ENCODE assay signal across 9 cellular contexts in the genomic region with DNA sequence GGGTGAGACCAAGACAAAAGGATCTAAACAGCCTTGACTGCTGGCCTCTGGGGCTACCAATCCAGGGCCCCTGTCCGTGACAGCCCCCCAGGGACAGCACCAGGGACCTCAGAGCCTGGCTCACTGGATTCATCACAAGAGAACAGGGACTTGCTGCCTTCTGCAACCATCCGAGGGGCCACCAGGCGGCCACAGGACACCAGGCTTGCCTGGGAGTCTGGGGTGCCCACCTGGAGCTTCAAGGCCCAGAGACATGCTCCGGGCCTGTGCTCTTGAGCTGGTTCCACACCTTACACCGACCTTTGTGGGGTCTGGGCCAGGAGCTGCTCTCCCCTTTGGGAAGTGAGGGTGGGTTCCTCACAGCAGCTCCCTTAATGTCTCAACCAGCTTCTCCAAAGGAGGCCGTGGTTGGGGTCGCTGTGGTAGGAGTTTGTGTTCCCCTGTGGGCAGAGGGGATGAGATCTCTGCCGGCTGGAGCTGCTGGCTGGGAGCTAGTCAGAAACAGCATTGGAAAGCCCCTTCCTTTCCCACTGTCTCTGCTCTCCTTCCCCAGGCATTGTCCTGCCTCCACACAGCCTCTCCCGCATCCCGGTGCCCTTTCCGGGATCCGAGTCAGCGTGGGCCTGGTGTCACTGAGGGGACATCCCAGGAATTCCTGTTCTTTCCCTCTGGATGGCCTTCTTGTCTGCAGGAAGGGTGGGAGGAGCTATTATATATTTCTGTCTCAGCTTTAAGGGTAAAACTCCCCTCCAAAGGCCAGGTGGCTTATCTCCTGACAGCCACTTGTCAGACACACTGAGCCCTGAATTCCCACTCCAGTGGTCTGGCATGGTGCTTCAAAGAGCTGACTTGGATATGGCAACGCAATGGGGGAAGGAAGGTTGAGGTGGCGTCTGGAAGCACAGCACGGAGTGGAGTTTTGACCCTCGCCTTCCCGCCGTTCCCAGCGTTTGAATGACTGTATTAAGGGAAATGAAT. TPM values are rescaled to one million over a fixed set of nuclear protein-coding genes. Genes with fewer than 3 reads are reported as not detected.
DNase-seq lines count a peak whose midpoint lies in the region; ATAC-seq and TF ChIP-seq lines count a peak whose summit lies in the region.
"Had no signal": no experiment of that assay in that cellular context is flagged by ENCODE, and none has a peak within 500 bp of the region (broad histone marks: within the 10 kb centered on the region; RNA-seq: fewer than 3 reads in every experiment).

No MANE protein-coding gene starts in this region.

- peaks cover 17% of the 10 kb centered on the region for H3K36me3 Mint-ChIP-seq in activated T-helper 17 cell treated with anti-CD3 and anti-CD28 coated beads, Interleukin-2, amount 50 U/mL, for 72 hours (ENCODE audit: low read depth)

- no peak overlapping the region for H3K4me3 ChIP-seq in DND-41 (ENCODE audit: low read depth in 1 of 2, low read length in 2 of 2)
- H3K4me3 ChIP-seq in lower lobe of right lung = no peak overlapping the region

- H3K36me3 ChIP-seq in DND-41 (ENCODE audit: insufficient read depth, low read length) = no peaks in the 10 kb centered on the region
- no peaks in the 10 kb centered on the region for H3K36me3 ChIP-seq in lower lobe of right lung

- H3K9me3 Mint-ChIP-seq in activated T-helper 17 cell treated with anti-CD3 and anti-CD28 coated beads, Interleukin-2, amount 50 U/mL, for 72 hours = no peaks in the 10 kb centered on the region

- intact Hi-C loops in lower lobe of right lung (cut with DNase I) = no loop called here

- H3K79me2 ChIP-seq in DND-41 (ENCODE audit: insufficient read depth, low read length) = no peaks in the 10 kb centered on the region

- DNase-seq in DND-41 (no peak), HuH-7.5 (ENCODE audit: low spot score) (peak; percentile 71), lower lobe of right lung (peak; percentile 45), KG1 (lab: John Stamatoyannopoulos, UW) (no peak), AML-193 (lab: John Stamatoyannopoulos, UW) (no peak)
- DNase-seq in activated naive CD4-positive, alpha-beta T cell treated with anti-CD3 and anti-CD28 coated beads, Interleukin-2, amount 50 U/mL, for 16 hours = no peak
- DNase-seq: activated CD8-positive, alpha-beta memory T cell treated with anti-CD3 and anti-CD28 coated beads for 24 hours had no signal

- no peak overlapping the region for H3K4me3 Mint-ChIP-seq in activated T-helper 17 cell treated with anti-CD3 and anti-CD28 coated beads, Interleukin-2, amount 50 U/mL, for 72 hours

- H2AFZ ChIP-seq in DND-41 (ENCODE audit: low read depth, low read length) = no peak overlapping the region

- H3K27me3 Mint-ChIP-seq in activated T-helper 17 cell treated with anti-CD3 and anti-CD28 coated beads, Interleukin-2, amount 50 U/mL, for 72 hours = peaks cover 32% of the 10 kb centered on the region

- no peak overlapping the region for H3K27ac Mint-ChIP-seq in activated T-helper 17 cell treated with anti-CD3 and anti-CD28 coated beads, Interleukin-2, amount 50 U/mL, for 72 hours

- no peak overlapping the region for H3K9ac ChIP-seq in DND-41 (ENCODE audit: low read depth, low read length)

- H3K9me3 ChIP-seq in DND-41 (ENCODE audit: insufficient read depth, low read length, severe bottlenecking) (no peaks in the 10 kb centered on the region), lower lobe of right lung (no peaks in the 10 kb centered on the region)

- peaks cover 8% of the 10 kb centered on the region for H3K27me3 ChIP-seq in DND-41 (ENCODE audit: insufficient read depth, low read length, poor library complexity)
- peaks cover 9% of the 10 kb centered on the region for H3K27me3 ChIP-seq in lower lobe of right lung (ENCODE audit: low read depth)

- H3K4me1 ChIP-seq in DND-41 (ENCODE audit: insufficient read depth, low read length) = no peaks in the 10 kb centered on the region
- H3K4me1 ChIP-seq in lower lobe of right lung = peaks cover 30% of the 10 kb centered on the region

- no peak overlapping the region for H3K4me2 ChIP-seq in DND-41 (ENCODE audit: insufficient read depth, low read length)

- peak; percentile 62; the same call in 2 of the 3 replicates for ATAC-seq in DND-41 (ENCODE audit: insufficient read depth, low read depth)
- ATAC-seq in activated T-helper 17 cell treated with anti-CD3 and anti-CD28 coated beads, Interleukin-2, amount 50 U/mL, for 72 hours (replicated peaks) = peak; percentile 12
- peak in 1 of 2 donors; percentile 4 for ATAC-seq in lower lobe of right lung
- no peak for ATAC-seq in HG03432 (IDR thresholded peaks at IDR 0.05; ENCODE audit: unreplicated experiment)

- TF ChIP-seq CTCF in DND-41 (IDR thresholded peaks at IDR 0.05; ENCODE audit: borderline replicate concordance, extremely low read depth, low read length, poor library complexity, severe bottlenecking) (peak; percentile 37), lower lobe of right lung (IDR thresholded peaks at IDR 0.05) (peak; percentile 12)

- H3K27ac ChIP-seq in DND-41 (ENCODE audit: low read length) = no peak overlapping the region
- no peak overlapping the region for H3K27ac ChIP-seq in lower lobe of right lung

- peaks cover 4% of the 10 kb centered on the region for H3K4me1 Mint-ChIP-seq in activated T-helper 17 cell treated with anti-CD3 and anti-CD28 coated beads, Interleukin-2, amount 50 U/mL, for 72 hours

- no peaks in the 10 kb centered on the region for H4K20me1 ChIP-seq in DND-41 (ENCODE audit: insufficient read depth, low read length)

RNA-seq across cellular contexts. Expression of a gene that starts 5.1 kb away (rescaled TPM):
- total RNA-seq in activated T-helper 17 cell treated with anti-CD3 and anti-CD28 coated beads, Interleukin-2, amount 50 U/mL, for 72 hours = 1 to 10 TPM in 1 of 2 donors, under 1 TPM in 1; 0.19 to 1.1 TPM
- 10.7 TPM for total RNA-seq in lower lobe of right lung

Comparison
In these comparisons a context has a peak if more than half of its experiments do, and no peak if none do; other contexts are left out.
1. DNase-seq: peak in HuH-7.5 (single experiment) and lower lobe of right lung (single experiment); none in DND-41 (single experiment), KG1 (single experiment), AML-193 (0 of 2) and activated naive CD4-positive, alpha-beta T cell treated with anti-CD3 and anti-CD28 coated beads, Interleukin-2, amount 50 U/mL, for 16 hours (single experiment).